Comparison of ENCODE assay signal across 23 cellular contexts in the genomic region with DNA sequence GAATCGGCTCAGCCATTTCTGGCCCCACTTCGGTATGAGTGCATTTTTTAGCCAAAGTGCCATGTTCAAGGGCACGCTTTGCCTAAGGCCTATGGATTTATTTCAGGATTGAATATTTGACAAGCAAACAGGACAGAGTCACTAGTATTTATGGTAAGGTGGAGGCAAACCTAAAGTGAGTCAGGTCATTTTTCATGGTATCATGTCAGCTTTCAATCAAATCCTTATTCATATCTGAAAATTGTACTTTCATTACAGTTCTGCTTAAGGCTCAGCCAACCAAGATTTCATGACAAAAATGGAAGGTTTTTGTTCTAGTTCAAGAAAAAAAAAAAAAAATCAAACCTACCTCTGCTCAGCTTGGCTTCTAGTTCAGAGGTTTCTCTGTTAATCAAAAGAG. TPM values are rescaled to one million over a fixed set of nuclear protein-coding genes. Genes with fewer than 3 reads are reported as not detected.
A peak's percentile ranks its signal among the peaks of the same experiment; 100 is the strongest.
DNase-seq lines count a peak whose midpoint lies in the region; ATAC-seq, FAIRE-seq and TF ChIP-seq lines count a peak whose summit lies in the region.
"Had no signal": no experiment of that assay in that cellular context is flagged by ENCODE, and none has a peak within 500 bp of the region (broad histone marks: within the 10 kb centered on the region; RNA-seq: fewer than 3 reads in every experiment).

No MANE protein-coding gene starts in this region.

- no peak overlapping the region for H3K9ac ChIP-seq in PC-3 (ENCODE audit: low read length)

- peaks cover 61% of the 10 kb centered on the region for H3K4me1 Mint-ChIP-seq in activated CD8-positive, alpha-beta memory T cell treated with anti-CD3 and anti-CD28 coated beads, Interleukin-2, amount 10 ng/mL, durations not matched to agents 7 days and 5 days
- peaks cover 25 to 56% of the 10 kb centered on the region in 2 donors for H3K4me1 Mint-ChIP-seq in natural killer cell

- no peaks in the 10 kb centered on the region for H3K9me2 ChIP-seq in PC-3 (replicated peaks; ENCODE audit: low read length)

- H3K27ac ChIP-seq in PC-3 (ENCODE audit: low read length), result peak overlapping the region; percentile 26; the same call in 1 of the 2 replicates
- H3K27ac ChIP-seq: suprapubic skin had no signal

- no peaks in the 10 kb centered on the region for H3K27me3 Mint-ChIP-seq in activated CD8-positive, alpha-beta memory T cell treated with anti-CD3 and anti-CD28 coated beads, Interleukin-2, amount 10 ng/mL, durations not matched to agents 7 days and 5 days
- H3K27me3 Mint-ChIP-seq in natural killer cell (ENCODE audit: low read depth in 2 of 2), result no peaks in the 10 kb centered on the region

- no TSS peak for BruUV-seq in PC-3 (replicated peaks; lab: Mats Ljungman, UMichigan)

- H3K4me3 Mint-ChIP-seq in activated CD8-positive, alpha-beta memory T cell treated with anti-CD3 and anti-CD28 coated beads, Interleukin-2, amount 10 ng/mL, durations not matched to agents 7 days and 5 days, result no peak overlapping the region
- H3K4me3 Mint-ChIP-seq in natural killer cell, result no peak overlapping the region
- H3K4me3 Mint-ChIP-seq: neural crest cell had no signal

- H3K79me2 ChIP-seq in PC-3 (ENCODE audit: low read length), result no peaks in the 10 kb centered on the region

- no peak for DNase-seq in activated CD8-positive, alpha-beta memory T cell treated with anti-CD3 and anti-CD28 coated beads, Interleukin-2, amount 10 ng/mL, durations not matched to agents 7 days and 5 days
- no peak for DNase-seq in activated CD8-positive, alpha-beta memory T cell treated with anti-CD3 and anti-CD28 coated beads, Interleukin-2, amount 50 U/mL, for 48 hours
- peak; percentile 13 for DNase-seq in PC-3
- peak; percentile 14 for DNase-seq in bronchial epithelial cell (ENCODE audit: low read depth)
- no peak for DNase-seq in natural killer cell
- no peak for DNase-seq in NCI-H446 (lab: John Stamatoyannopoulos, UW)
- DNase-seq: activated CD4-positive, alpha-beta T cell treated with anti-CD3 and anti-CD28 coated beads for 4 hours; activated naive CD4-positive, alpha-beta T cell treated with Interleukin-2 at 50 U/mL for 16 hours; BE2C; effector CD8-positive, alpha-beta T cell; head of caudate nucleus; left colon; midbrain; NCI-H1092; NCI-H1930; NCI-H345; posterior cingulate gyrus had no signal

- peak overlapping the region; percentile 58 for H3K27ac Mint-ChIP-seq in activated CD8-positive, alpha-beta memory T cell treated with anti-CD3 and anti-CD28 coated beads, Interleukin-2, amount 10 ng/mL, durations not matched to agents 7 days and 5 days
- peak overlapping the region; percentile 79 to 86 for H3K27ac Mint-ChIP-seq in natural killer cell

- no peaks in the 10 kb centered on the region for H4K20me1 ChIP-seq in PC-3 (ENCODE audit: low read length)

- CTCF ChIA-PET in activated CD8-positive, alpha-beta memory T cell treated with anti-CD3 and anti-CD28 coated beads, Interleukin-2, amount 10 ng/mL, durations not matched to agents 7 days and 5 days (lab: Charles Lee), result interaction anchor here (0.7 to 10.5 kb wide), 12 partner anchors 12 to 407 kb away, joined by 3 to 94 read pairs (median 5); no protein-coding TSS in a partner anchor
- CTCF ChIA-PET in PC-3 (lab: Charles Lee), result interaction anchor here (1.8 kb wide), 1 partner anchor 42 kb away, joined by 7 read pairs; no protein-coding TSS in a partner anchor

- no peak for FAIRE-seq in bronchial epithelial cell (lab: Jason Lieb, UNC)
- FAIRE-seq: urothelium cell line had no signal

- peaks cover 25% of the 10 kb centered on the region for H3K4me1 ChIP-seq in PC-3 (ENCODE audit: insufficient read depth, low read length)

- no peaks in the 10 kb centered on the region for H3K27me3 ChIP-seq in PC-3 (ENCODE audit: low read length)
- no peaks in the 10 kb centered on the region for H3K27me3 ChIP-seq in bronchial epithelial cell (ENCODE audit: control insufficient read depth, insufficient read depth, low read length)
- H3K27me3 ChIP-seq: BE2C, suprapubic skin had no signal

- POLR2A ChIA-PET in PC-3 (lab: Charles Lee; ENCODE audit: unreplicated experiment), result no interaction called here

- H3K9me3 Mint-ChIP-seq in activated CD8-positive, alpha-beta memory T cell treated with anti-CD3 and anti-CD28 coated beads, Interleukin-2, amount 10 ng/mL, durations not matched to agents 7 days and 5 days (ENCODE audit: low read depth), result no peaks in the 10 kb centered on the region
- no peaks in the 10 kb centered on the region for H3K9me3 Mint-ChIP-seq in natural killer cell
- H3K9me3 Mint-ChIP-seq: neural crest cell had no signal

- ATAC-seq in activated CD8-positive, alpha-beta memory T cell treated with anti-CD3 and anti-CD28 coated beads, Interleukin-2, amount 10 ng/mL, durations not matched to agents 7 days and 5 days, result no peak
- ATAC-seq in PC-3 (no peak), natural killer cell (no peak), HG03097 (IDR thresholded peaks at IDR 0.05; ENCODE audit: low FRiP score, unreplicated experiment) (no peak), GM21360 (IDR thresholded peaks at IDR 0.05; ENCODE audit: unreplicated experiment) (no peak)
- ATAC-seq: left colon, Right ventricle myocardium inferior had no signal

- H2AFZ ChIP-seq in PC-3 (ENCODE audit: low read length), result no peak overlapping the region

- H3F3A ChIP-seq in PC-3 (ENCODE audit: low read length, unreplicated experiment), result no peaks in the 10 kb centered on the region

- peaks cover 60% of the 10 kb centered on the region for H3K36me3 Mint-ChIP-seq in activated CD8-positive, alpha-beta memory T cell treated with anti-CD3 and anti-CD28 coated beads, Interleukin-2, amount 10 ng/mL, durations not matched to agents 7 days and 5 days
- peaks cover 48% of the 10 kb centered on the region for H3K36me3 Mint-ChIP-seq in natural killer cell

- H3K4me2 ChIP-seq in PC-3 (ENCODE audit: low read length), result peak overlapping the region; percentile 48

- no peak overlapping the region for H3K4me3 ChIP-seq in PC-3 (ENCODE audit: low read length)
- H3K4me3 ChIP-seq in bronchial epithelial cell (ENCODE audit: low read depth, low read length), result no peak overlapping the region
- H3K4me3 ChIP-seq: suprapubic skin had no signal

- TF ChIP-seq CTCF in PC-3 (conservative IDR thresholded peaks at IDR 0.05; ENCODE audit: low read depth, low read length) (no peak), bronchial epithelial cell (IDR thresholded peaks at IDR 0.05; ENCODE audit: insufficient read depth, low read length, severe bottlenecking) (no peak), natural killer cell (IDR thresholded peaks at IDR 0.05) (no peak)

- intact Hi-C loops in PC-3 (cut with micrococcal nuclease) (loop anchor here (2.0 kb wide), 2 partner anchors 17 to 407 kb away; no protein-coding TSS in a partner anchor), natural killer cell (cut with micrococcal nuclease) (no loop called here)

- H3K36me3 ChIP-seq in PC-3 (ENCODE audit: low read depth, low read length), result no peaks in the 10 kb centered on the region; the same call in 1 of the 2 replicates
- H3K36me3 ChIP-seq in bronchial epithelial cell (ENCODE audit: control insufficient read depth, insufficient read depth, low read length), result no peaks in the 10 kb centered on the region
- H3K36me3 ChIP-seq: BE2C had no signal

- no peaks in the 10 kb centered on the region for H3K9me3 ChIP-seq in PC-3 (ENCODE audit: low read length)
- H3K9me3 ChIP-seq: BE2C, suprapubic skin had no signal

RNA-seq across cellular contexts. Expression of a gene that starts 30.5 kb away (rescaled TPM):
- 10 to 100 TPM; 54.6 to 74.2 TPM for total RNA-seq in activated CD8-positive, alpha-beta memory T cell treated with anti-CD3 and anti-CD28 coated beads, Interleukin-2, amount 10 ng/mL, durations not matched to agents 7 days and 5 days
- total RNA-seq in PC-3 (2014; rRNA removed) (14.8 and 23.7 TPM in 2 replicates), bronchial epithelial cell (22.6 and 29.4 TPM in 2 replicates), natural killer cell (10 to 100 TPM; 21.7 to 36.7 (median 32.9) TPM)

Comparison
In these comparisons a context has a peak if more than half of its experiments do, and no peak if none do; other contexts are left out.
1. DNase-seq: peak in PC-3 (single experiment) and bronchial epithelial cell (single experiment); none in activated CD8-positive, alpha-beta memory T cell treated with anti-CD3 and anti-CD28 coated beads, Interleukin-2, amount 10 ng/mL, durations not matched to agents 7 days and 5 days (single experiment), activated CD8-positive, alpha-beta memory T cell treated with anti-CD3 and anti-CD28 coated beads, Interleukin-2, amount 50 U/mL, for 48 hours (single experiment), natural killer cell (single experiment) and NCI-H446 (0 of 2).